ENCODE assay signal across 9 cellular contexts in genomic region chr19:55451522-55452380, GRCh38. TPM values are rescaled to one million over a fixed set of nuclear protein-coding genes. Genes with fewer than 3 reads are reported as not detected.
A peak's percentile ranks its signal among the peaks of the same experiment; 100 is the strongest.
DNase-seq lines count a peak whose midpoint lies in the region; ATAC-seq, FAIRE-seq and TF ChIP-seq lines count a peak whose summit lies in the region.
"Had no signal": no experiment of that assay in that cellular context is flagged by ENCODE, and none has a peak within 500 bp of the region (broad histone marks: within the 10 kb centered on the region; RNA-seq: fewer than 3 reads in every experiment).

No MANE protein-coding gene starts in this region.

- H3K27ac Mint-ChIP-seq in astrocyte (ENCODE audit: unreplicated experiment), result no peak overlapping the region

- H3K4me1 ChIP-seq in BE2C, result no peaks in the 10 kb centered on the region
- H3K4me1 ChIP-seq in HUES48 (ENCODE audit: control insufficient read depth, insufficient read depth, low read length), result peaks cover 4% of the 10 kb centered on the region; the same call in 1 of the 2 replicates
- no peaks in the 10 kb centered on the region for H3K4me1 ChIP-seq in astrocyte (ENCODE audit: insufficient read depth, low read length)
- peaks cover 5% of the 10 kb centered on the region for H3K4me1 ChIP-seq in lower lobe of right lung
- H3K4me1 ChIP-seq in psoas muscle, result peaks cover 6% of the 10 kb centered on the region

- intact Hi-C loops in lower lobe of right lung (cut with DNase I), result no loop called here
- intact Hi-C loops in psoas muscle (cut with DNase I), result loop anchor here in 1 of 2 donors (5.0 kb wide), 1 partner anchor 64 kb away; the partner anchor contains the start of gene RPL28

- TF ChIP-seq CTCF in BE2C (IDR thresholded peaks at IDR 0.05; ENCODE audit: low read depth, low read length), result no peak
- TF ChIP-seq CTCF in astrocyte (IDR thresholded peaks at IDR 0.05; ENCODE audit: insufficient read depth, low read depth, low read length), result no peak
- no peak for TF ChIP-seq CTCF in lower lobe of right lung (IDR thresholded peaks at IDR 0.05)
- TF ChIP-seq CTCF in psoas muscle (IDR thresholded peaks at IDR 0.05), result no peak

- H3K9me3 Mint-ChIP-seq in astrocyte (ENCODE audit: unreplicated experiment), result peaks cover 3% of the 10 kb centered on the region

- 0 to 1% (median 1%) methylated on average over 54 to 82 of the region's 82 CpGs for WGBS in psoas muscle, 3 donors

- no peak for DNase-seq in BE2C
- no peak for DNase-seq in astrocyte (ENCODE audit: low read depth)
- peak; percentile 34 for DNase-seq in midbrain (lab: John Stamatoyannopoulos, UW)
- no peak for DNase-seq in lower lobe of right lung
- DNase-seq in NOMO-1 treated with DMSO at 0.1 percent for 48 hours (lab: John Stamatoyannopoulos, UW; ENCODE audit: unreplicated experiment), result no peak
- DNase-seq in NCI-H128 (lab: John Stamatoyannopoulos, UW; ENCODE audit: unreplicated experiment), result no peak
- no peak for DNase-seq in psoas muscle

- H3K9ac ChIP-seq in HUES48 (ENCODE audit: low read depth, low read length) (no peak overlapping the region), astrocyte (ENCODE audit: low read length) (no peak overlapping the region)
- H3K9ac ChIP-seq: KMS-11 had no signal

- peaks cover 8% of the 10 kb centered on the region for H3K36me3 Mint-ChIP-seq in astrocyte (ENCODE audit: low read depth, unreplicated experiment)

- H3K27me3 Mint-ChIP-seq in astrocyte (ENCODE audit: low read depth, unreplicated experiment), result peaks cover 15% of the 10 kb centered on the region

- FAIRE-seq in astrocyte (lab: Jason Lieb, UNC), result no peak

- H3K36me3 ChIP-seq in BE2C (peaks cover 3% of the 10 kb centered on the region; the same call in 1 of the 2 replicates), HUES48 (ENCODE audit: control insufficient read depth, insufficient read depth, low read length) (peaks cover 22% of the 10 kb centered on the region), astrocyte (ENCODE audit: insufficient read depth, low read length) (no peaks in the 10 kb centered on the region), lower lobe of right lung (no peaks in the 10 kb centered on the region), psoas muscle (ENCODE audit: insufficient read depth in 1 of 2, low read depth in 1 of 2) (no peaks in the 10 kb centered on the region)

- H3K27ac ChIP-seq in HUES48 (ENCODE audit: low read depth, low read length), result no peak overlapping the region
- no peak overlapping the region for H3K27ac ChIP-seq in astrocyte (ENCODE audit: low read depth, low read length)
- H3K27ac ChIP-seq in lower lobe of right lung, result no peak overlapping the region
- H3K27ac ChIP-seq in psoas muscle, result no peak overlapping the region
- H3K27ac ChIP-seq: KMS-11 had no signal

- peak overlapping the region; percentile 59 for H3K4me3 ChIP-seq in BE2C (ENCODE audit: low read depth, low read length)
- H3K4me3 ChIP-seq in HUES48 (ENCODE audit: low read depth, low read length), result peak overlapping the region; percentile 57
- no peak overlapping the region for H3K4me3 ChIP-seq in astrocyte (ENCODE audit: insufficient read depth, low read depth, low read length)
- no peak overlapping the region for H3K4me3 ChIP-seq in lower lobe of right lung
- no peak overlapping the region for H3K4me3 ChIP-seq in psoas muscle

- no peaks in the 10 kb centered on the region for H3K79me2 ChIP-seq in astrocyte (ENCODE audit: insufficient read depth, low read length)

- no peak overlapping the region for H2AFZ ChIP-seq in astrocyte (ENCODE audit: low read depth, low read length)

- peak overlapping the region; percentile 62 for H3K4me2 ChIP-seq in astrocyte (ENCODE audit: low read length)
- H3K4me2 ChIP-seq: KMS-11 had no signal

- H3K4me3 Mint-ChIP-seq in astrocyte (ENCODE audit: unreplicated experiment), result no peak overlapping the region

- H3K4me1 Mint-ChIP-seq in astrocyte (ENCODE audit: low read depth, unreplicated experiment), result no peaks in the 10 kb centered on the region

- H3K27me3 ChIP-seq in BE2C (peaks cover 26% of the 10 kb centered on the region), HUES48 (ENCODE audit: control insufficient read depth, insufficient read depth, low read length) (peaks cover 57% of the 10 kb centered on the region), astrocyte (ENCODE audit: insufficient read depth, low read length) (peaks cover 24% of the 10 kb centered on the region), lower lobe of right lung (ENCODE audit: low read depth) (peaks cover 38% of the 10 kb centered on the region), psoas muscle (ENCODE audit: insufficient read depth in 3 of 3, low read length in 2 of 3) (peaks cover 0 to 29% (median 24%) of the 10 kb centered on the region in 3 donors)

- peaks cover 26% of the 10 kb centered on the region for H4K20me1 ChIP-seq in astrocyte (ENCODE audit: insufficient read depth, low read length)

- no peak for ATAC-seq in lower lobe of right lung
- no peak for ATAC-seq in psoas muscle

- H3K9me3 ChIP-seq in BE2C (no peaks in the 10 kb centered on the region), HUES48 (ENCODE audit: control insufficient read depth, insufficient read depth, low read length) (no peaks in the 10 kb centered on the region), astrocyte (ENCODE audit: insufficient read depth, low read depth, low read length) (no peaks in the 10 kb centered on the region), lower lobe of right lung (no peaks in the 10 kb centered on the region), psoas muscle (no peaks in the 10 kb centered on the region)

RNA-seq across cellular contexts. Expression of gene SHISA7, which starts 8.7 kb away (rescaled TPM):
- 0.12 TPM for polyA plus RNA-seq in BE2C (2012; ENCODE audit: insufficient read depth, insufficient read length, low read depth)
- 0.09 TPM in 1 of 2 replicates, not detected in the other for total RNA-seq in astrocyte
- total RNA-seq in lower lobe of right lung, result not detected
- total RNA-seq in psoas muscle, result not detected
- polyA plus RNA-seq in psoas muscle, result under 1 TPM in 1 of 3 donors, not detected in 2; 0.01 TPM

RNA-seq across cellular contexts. Expression of gene ISOC2, which starts 9.7 kb away (rescaled TPM):
- polyA plus RNA-seq in BE2C (2012; ENCODE audit: insufficient read depth, insufficient read length, low read depth), result 60.2 TPM
- total RNA-seq in astrocyte (58.8 and 61.6 TPM in 2 replicates), lower lobe of right lung (28.6 TPM), psoas muscle (10 to 100 TPM; 32.0 to 78.0 (median 48.1) TPM)
- polyA plus RNA-seq in psoas muscle, result 100 to 1,000 TPM in 2 of 3 donors, 10 to 100 TPM in 1; 78.7 to 177 (median 109) TPM

RNA-seq across cellular contexts. Expression of gene C19orf85, which starts 12.8 kb away (rescaled TPM):
- polyA plus RNA-seq in BE2C (2012; ENCODE audit: insufficient read depth, insufficient read length, low read depth), result not detected
- total RNA-seq in astrocyte (not detected in 2 replicates), lower lobe of right lung (not detected), psoas muscle (not detected)
- polyA plus RNA-seq in psoas muscle, result not detected

RNA-seq across cellular contexts. Expression of gene ZNF628, which starts 24.7 kb away (rescaled TPM):
- 18.3 TPM for polyA plus RNA-seq in BE2C (2012; ENCODE audit: insufficient read depth, insufficient read length, low read depth)
- 9.9 and 11.9 TPM in 2 replicates for total RNA-seq in astrocyte
- total RNA-seq in lower lobe of right lung, result 7.1 TPM
- 10 to 100 TPM in 2 of 4 donors, 1 to 10 TPM in 2; 5.9 to 14.3 (median 11.5) TPM for total RNA-seq in psoas muscle
- 10 to 100 TPM; 11.8 to 12.4 (median 12.2) TPM for polyA plus RNA-seq in psoas muscle

RNA-seq across cellular contexts. Expression of gene NAT14, which starts 33.2 kb away (rescaled TPM):
- polyA plus RNA-seq in BE2C (2012; ENCODE audit: insufficient read depth, insufficient read length, low read depth), result 169 TPM
- total RNA-seq in astrocyte, result 68.7 and 71.2 TPM in 2 replicates
- 16.6 TPM for total RNA-seq in lower lobe of right lung
- total RNA-seq in psoas muscle, result 1 to 10 TPM; 2.6 to 6.3 (median 4.5) TPM
- polyA plus RNA-seq in psoas muscle, result 1 to 10 TPM; 2.0 to 4.2 (median 3.6) TPM

Comparison
In these comparisons a context has a peak if more than half of its experiments do, and no peak if none do; other contexts are left out.
1. H3K4me3 ChIP-seq: peak in BE2C (single experiment) and HUES48 (single experiment); none in astrocyte (single experiment), lower lobe of right lung (single experiment) and psoas muscle (single experiment).